19 cellular contexts compared by ENCODE assay signal in the genomic region with DNA sequence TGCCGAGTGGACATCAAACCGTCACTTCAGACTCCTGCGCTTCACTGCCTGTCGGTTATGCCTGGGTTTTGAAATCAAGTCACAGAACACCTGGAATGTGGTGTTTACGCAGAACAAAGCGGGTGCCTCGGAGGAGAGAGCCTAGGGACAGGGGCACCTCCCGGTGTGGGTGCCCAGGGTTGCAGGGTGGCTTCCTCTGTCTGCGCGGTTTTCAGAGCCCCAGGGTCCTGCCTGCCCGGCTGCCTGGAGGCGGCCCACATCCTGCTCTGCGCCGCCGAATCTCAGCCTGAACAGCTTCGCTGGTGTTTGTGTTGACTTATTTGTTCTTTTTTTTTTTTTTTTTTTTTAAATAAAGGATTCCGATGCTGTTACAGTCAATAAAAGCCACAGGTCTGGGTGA.
"Had no signal": no experiment of that assay in that cellular context is flagged by ENCODE, and none has a peak within 500 bp of the region (broad histone marks: within the 10 kb centered on the region; RNA-seq: fewer than 3 reads in every experiment).

No MANE protein-coding gene starts in this region.

- H3K9me3 ChIP-seq: body of pancreas, heart left ventricle, suprapubic skin, tibial nerve, uterus had no signal

- H3K9me3 Mint-ChIP-seq: activated CD4-positive, alpha-beta memory T cell treated with anti-CD3 and anti-CD28 coated beads, Interleukin-2, amount 10 ng/mL, durations not matched to agents 7 days and 5 days; activated naive CD4-positive, alpha-beta T cell treated with anti-CD3 and anti-CD28 coated beads, Interleukin-2, amount 10 ng/mL, durations not matched to agents 7 days and 5 days; activated T-cell treated with anti-CD3 and anti-CD28 coated beads, Interleukin-2, amount 50 U/mL, for 4 hours; naive thymus-derived CD4-positive, alpha-beta T cell; stimulated activated naive CD8-positive, alpha-beta T cell treated with anti-CD3 and anti-CD28 coated beads, Interleukin-15, Interleukin-2, amounts not matched to agents 100 ng/mL and 50 ng/mL, for 24 hours; T-helper 1 cell treated with Interleukin-12 subunit alpha and Interleukin-12 subunit beta and Interleukin-4 antibody, amounts not matched to agents 30 μg/mL and 1 μg/mL, for 36 hours; WTC11 had no signal

- H3K4me1 ChIP-seq: body of pancreas, heart left ventricle, suprapubic skin, tibial nerve, uterus had no signal

- H3K27ac ChIP-seq: body of pancreas, cardiac muscle cell, heart left ventricle, suprapubic skin, tibial nerve, uterus had no signal

- H3K27me3 Mint-ChIP-seq: naive thymus-derived CD4-positive, alpha-beta T cell had no signal

- H3K4me3 ChIP-seq: body of pancreas, cardiac muscle cell, heart left ventricle, suprapubic skin, tibial nerve, uterus had no signal

- DNase-seq: activated CD4-positive, alpha-beta memory T cell treated with anti-CD3 and anti-CD28 coated beads, Interleukin-2, amount 10 ng/mL, durations not matched to agents 7 days and 5 days; activated CD4-positive, alpha-beta T cell treated with anti-CD3 and anti-CD28 coated beads for 4 hours; activated naive CD4-positive, alpha-beta T cell treated with anti-CD3 and anti-CD28 coated beads, Interleukin-2, amount 10 ng/mL, durations not matched to agents 7 days and 5 days; activated T-cell treated with anti-CD3 and anti-CD28 coated beads, Interleukin-2, amount 50 U/mL, for 4 hours; anterior cingulate cortex; heart left ventricle; naive thymus-derived CD4-positive, alpha-beta T cell; retina; stimulated activated CD4-positive, alpha-beta T cell treated with anti-CD3 and anti-CD28 coated beads, Interleukin-4, amount 100 ng/mL, for 24 hours; T1000; uterus had no signal

- H3K4me3 Mint-ChIP-seq: activated CD4-positive, alpha-beta memory T cell treated with anti-CD3 and anti-CD28 coated beads, Interleukin-2, amount 10 ng/mL, durations not matched to agents 7 days and 5 days; activated naive CD4-positive, alpha-beta T cell treated with anti-CD3 and anti-CD28 coated beads, Interleukin-2, amount 10 ng/mL, durations not matched to agents 7 days and 5 days; activated T-cell treated with anti-CD3 and anti-CD28 coated beads, Interleukin-2, amount 50 U/mL, for 4 hours; naive thymus-derived CD4-positive, alpha-beta T cell; stimulated activated naive CD8-positive, alpha-beta T cell treated with anti-CD3 and anti-CD28 coated beads, Interleukin-15, Interleukin-2, amounts not matched to agents 100 ng/mL and 50 ng/mL, for 24 hours; T-helper 1 cell treated with Interleukin-12 subunit alpha and Interleukin-12 subunit beta and Interleukin-4 antibody, amounts not matched to agents 30 μg/mL and 1 μg/mL, for 36 hours; WTC11 had no signal

- H3K27me3 ChIP-seq: body of pancreas, cardiac muscle cell, tibial nerve, uterus had no signal

- H3K36me3 Mint-ChIP-seq: activated naive CD4-positive, alpha-beta T cell treated with anti-CD3 and anti-CD28 coated beads, Interleukin-2, amount 10 ng/mL, durations not matched to agents 7 days and 5 days; naive thymus-derived CD4-positive, alpha-beta T cell; WTC11 had no signal

- H3K36me3 ChIP-seq: cardiac muscle cell, heart left ventricle, suprapubic skin, uterus had no signal

- ATAC-seq: activated T-cell treated with anti-CD3 and anti-CD28 coated beads, Interleukin-2, amount 50 U/mL, for 4 hours; body of pancreas; heart left ventricle; naive thymus-derived CD4-positive, alpha-beta T cell; WTC11 had no signal

- H3K4me1 Mint-ChIP-seq: activated CD4-positive, alpha-beta memory T cell treated with anti-CD3 and anti-CD28 coated beads, Interleukin-2, amount 10 ng/mL, durations not matched to agents 7 days and 5 days; activated naive CD4-positive, alpha-beta T cell treated with anti-CD3 and anti-CD28 coated beads, Interleukin-2, amount 10 ng/mL, durations not matched to agents 7 days and 5 days; WTC11 had no signal

- H3K27ac Mint-ChIP-seq: activated CD4-positive, alpha-beta memory T cell treated with anti-CD3 and anti-CD28 coated beads, Interleukin-2, amount 10 ng/mL, durations not matched to agents 7 days and 5 days; activated naive CD4-positive, alpha-beta T cell treated with anti-CD3 and anti-CD28 coated beads, Interleukin-2, amount 10 ng/mL, durations not matched to agents 7 days and 5 days; naive thymus-derived CD4-positive, alpha-beta T cell; progenitor cell of endocrine pancreas; stimulated activated naive CD8-positive, alpha-beta T cell treated with anti-CD3 and anti-CD28 coated beads, Interleukin-15, Interleukin-2, amounts not matched to agents 100 ng/mL and 50 ng/mL, for 24 hours; T-helper 1 cell treated with Interleukin-12 subunit alpha and Interleukin-12 subunit beta and Interleukin-4 antibody, amounts not matched to agents 30 μg/mL and 1 μg/mL, for 36 hours; WTC11 had no signal
